Comparison of ENCODE assay signal across 8 cellular contexts in genomic region chr1:167869157-167869951, GRCh38. TPM values are rescaled to one million over a fixed set of nuclear protein-coding genes. Genes with fewer than 3 reads are reported as not detected.
DNase-seq lines count a peak whose midpoint lies in the region; ATAC-seq and TF ChIP-seq lines count a peak whose summit lies in the region.
"Not testable (repeated sequence)": the region's sequence is repeated elsewhere in the genome, so short reads cannot be mapped to it uniquely, and the experiment has no call there.
"Had no signal": no experiment of that assay in that cellular context is flagged by ENCODE, and none has a peak within 500 bp of the region (broad histone marks: within the 10 kb centered on the region; RNA-seq: fewer than 3 reads in every experiment).

No MANE protein-coding gene starts in this region.

- H3K4me1 Mint-ChIP-seq in WTC11 (peaks cover 15% of the 10 kb centered on the region), endodermal cell (peaks cover 49% of the 10 kb centered on the region)

- H3K9me3 ChIP-seq in HUES48 (ENCODE audit: control insufficient read depth, insufficient read depth, low read length); endodermal cell (ENCODE audit: control insufficient read depth, low read length); cardiac muscle cell (ENCODE audit: low read depth); trophoblast cell (ENCODE audit: insufficient read depth, low read depth, low read length): not testable (repeated sequence)

- H3K27me3 Mint-ChIP-seq in WTC11 (ENCODE audit: low read depth); endodermal cell (ENCODE audit: insufficient read depth): not testable (repeated sequence)

- not testable (repeated sequence) for H3K79me1 ChIP-seq in mesendoderm (ENCODE audit: low read length)
- peaks cover 16% of the 10 kb centered on the region for H3K79me1 ChIP-seq in trophoblast cell (ENCODE audit: low read length)

- H2AFZ ChIP-seq in trophoblast cell (ENCODE audit: insufficient read depth, low read length, poor library complexity) = not testable (repeated sequence)

- H3K79me2 ChIP-seq in mesendoderm (ENCODE audit: control insufficient read depth, insufficient read depth, low read length); trophoblast cell (ENCODE audit: control insufficient read depth, insufficient read depth, low read length, poor library complexity): not testable (repeated sequence)

- H3K4ac ChIP-seq in mesendoderm (ENCODE audit: low read depth, low read length) = peak overlapping the region; percentile 36
- not testable (repeated sequence) for H3K4ac ChIP-seq in trophoblast cell (ENCODE audit: low read depth, low read length)

- H3K9ac ChIP-seq in HUES48 (ENCODE audit: low read depth, low read length); endodermal cell (ENCODE audit: extremely low read depth, low read length, poor library complexity, severe bottlenecking); mesendoderm (ENCODE audit: low read length); trophoblast cell (ENCODE audit: low read length): not testable (repeated sequence)

- peak overlapping the region; percentile 71 for H2BK12ac ChIP-seq in trophoblast cell (ENCODE audit: low read length)

- not testable (repeated sequence) for H4K12ac ChIP-seq in trophoblast cell (ENCODE audit: low read depth, low read length)

- H3K27me3 ChIP-seq in HUES48 (ENCODE audit: control insufficient read depth, insufficient read depth, low read length); endodermal cell (ENCODE audit: control insufficient read depth, insufficient read depth, low read length, poor library complexity, severe bottlenecking); cardiac muscle cell; mesendoderm (ENCODE audit: insufficient read depth, low read length, poor library complexity); trophoblast cell (ENCODE audit: insufficient read depth, low read length): not testable (repeated sequence)

- not testable (repeated sequence) for H3K36me3 ChIP-seq in HUES48 (ENCODE audit: control insufficient read depth, insufficient read depth, low read length); endodermal cell (ENCODE audit: control insufficient read depth, insufficient read depth, low read length); cardiac muscle cell; mesendoderm (ENCODE audit: control insufficient read depth, insufficient read depth, low read length); trophoblast cell (ENCODE audit: control insufficient read depth in 1 of 2, insufficient read depth in 2 of 2, low read length in 2 of 2)

- peak overlapping the region; percentile 80 for H4K91ac ChIP-seq in trophoblast cell (ENCODE audit: low read depth, low read length)

- H3K56ac ChIP-seq in mesendoderm (ENCODE audit: low read length) = not testable (repeated sequence)

- not testable (repeated sequence) for TF ChIP-seq CTCF in WTC11 (IDR thresholded peaks at IDR 0.05); endodermal cell (conservative IDR thresholded peaks at IDR 0.05); cardiac muscle cell (IDR thresholded peaks at IDR 0.05; ENCODE audit: low read depth, low read length)

- not testable (repeated sequence) for H4K5ac ChIP-seq in mesendoderm (ENCODE audit: low read length)

- not testable (repeated sequence) for H2BK120ac ChIP-seq in mesendoderm (ENCODE audit: low read depth, low read length)
- peak overlapping the region; percentile 88 for H2BK120ac ChIP-seq in trophoblast cell (ENCODE audit: insufficient read depth, low read length, poor library complexity)

- not testable (repeated sequence) for H4K8ac ChIP-seq in mesendoderm (ENCODE audit: low read depth, low read length)
- H4K8ac ChIP-seq in trophoblast cell (ENCODE audit: low read depth, low read length) = peak overlapping the region; percentile 70

- H3K18ac ChIP-seq in mesendoderm (ENCODE audit: low read length) = peak overlapping the region; percentile 28
- H3K18ac ChIP-seq in trophoblast cell (ENCODE audit: low read length) = not testable (repeated sequence)

- H3K36me3 Mint-ChIP-seq in WTC11; endodermal cell (ENCODE audit: low read depth): not testable (repeated sequence)

- POLR2A ChIA-PET in WTC11 (lab: Charles Lee) = not testable (repeated sequence)

- H2AK5ac ChIP-seq in mesendoderm (ENCODE audit: low read length) = not testable (repeated sequence)
- peak overlapping the region; percentile 46 for H2AK5ac ChIP-seq in trophoblast cell (ENCODE audit: low read length)

- H3K4me3 Mint-ChIP-seq in WTC11, endodermal cell: not testable (repeated sequence)

- H3K4me1 ChIP-seq in HUES48 (ENCODE audit: control insufficient read depth, insufficient read depth, low read length) (peaks cover 19% of the 10 kb centered on the region), cardiac muscle cell (ENCODE audit: low read depth) (peaks cover 29% of the 10 kb centered on the region)
- H3K4me1 ChIP-seq in endodermal cell (ENCODE audit: control insufficient read depth, insufficient read depth, low read length); mesendoderm (ENCODE audit: control insufficient read depth, low read depth, low read length); trophoblast cell (ENCODE audit: control insufficient read depth in 1 of 2, insufficient read depth in 2 of 2, low read length in 2 of 2): not testable (repeated sequence)

- WGBS in endodermal cell (ENCODE audit: insufficient coverage in 1 of 2, insufficient read length in 1 of 2), 2 experiments = 64 to 81% methylated on average over 10 to 15 of the region's 15 CpGs
- whole genome bisulfite sequencing in mesendoderm (ENCODE audit: extremely low coverage, insufficient coverage, low lambda C conversion rate) = no CpG with 5 or more reads among the region's 15 CpGs
- WGBS in trophoblast cell (ENCODE audit: extremely low coverage, insufficient coverage, insufficient read length) = no CpG with 5 or more reads among the region's 15 CpGs

- H2BK15ac ChIP-seq in mesendoderm (replicated peaks; ENCODE audit: low read depth) = not testable (repeated sequence)

- H3K9me3 Mint-ChIP-seq in WTC11, endodermal cell: not testable (repeated sequence)

- H2BK5ac ChIP-seq in mesendoderm (ENCODE audit: low read length) = not testable (repeated sequence)
- H2BK5ac ChIP-seq in trophoblast cell (ENCODE audit: low read depth, low read length, poor library complexity) = peak overlapping the region; percentile 93

- not testable (repeated sequence) for H3K4me2 ChIP-seq in mesendoderm (ENCODE audit: low read length)
- H3K4me2 ChIP-seq in trophoblast cell (ENCODE audit: low read length) = peak overlapping the region; percentile 11

- H3K27ac Mint-ChIP-seq in WTC11 = peak overlapping the region; percentile 33
- peak overlapping the region; percentile 92 for H3K27ac Mint-ChIP-seq in endodermal cell

- peak overlapping the region; percentile 64 for H3K27ac ChIP-seq in HUES48 (ENCODE audit: low read depth, low read length)
- not testable (repeated sequence) for H3K27ac ChIP-seq in endodermal cell (ENCODE audit: low read depth, low read length); mesendoderm (ENCODE audit: low read depth, low read length)
- H3K27ac ChIP-seq in cardiac muscle cell = peak overlapping the region; percentile 93
- peak overlapping the region; percentile 89 for H3K27ac ChIP-seq in trophoblast cell (ENCODE audit: low read depth, low read length)

- DNase-seq in ELF-1 (ENCODE audit: low read depth, low spot score) = peak; percentile 70
- DNase-seq in WTC11 (ENCODE audit: low spot score) = not testable (repeated sequence)
- peak; percentile 55 for DNase-seq in endodermal cell
- DNase-seq in cardiac muscle cell (ENCODE audit: low read depth in 1 of 2, low spot score in 1 of 2) = peak in 1 of 2 donors; percentile 16
- DNase-seq in mesendoderm = peak; percentile 73
- peak; percentile 37 to 70 for DNase-seq in trophoblast cell

- not testable (repeated sequence) for H3K23ac ChIP-seq in mesendoderm (ENCODE audit: low read length); trophoblast cell (ENCODE audit: low read length)

- H3K14ac ChIP-seq in trophoblast cell (ENCODE audit: low read length) = not testable (repeated sequence)

- H3K4me3 ChIP-seq in HUES48 (ENCODE audit: low read depth, low read length); cardiac muscle cell; mesendoderm (ENCODE audit: low read length); trophoblast cell (ENCODE audit: low read depth, low read length): not testable (repeated sequence)
- peak overlapping the region; percentile 35 for H3K4me3 ChIP-seq in endodermal cell (ENCODE audit: low read length)

- not testable (repeated sequence) for ATAC-seq in WTC11

- CTCF ChIA-PET in WTC11 (lab: Charles Lee) = not testable (repeated sequence)

RNA-seq across cellular contexts. Expression of gene ADCY10, which starts 44.6 kb away (rescaled TPM):
- 0.07 to 0.34 TPM in 2 of 3 replicates, not detected in the other for total RNA-seq in WTC11 (2021)
- total RNA-seq in endodermal cell = under 1 TPM in 1 of 2 donors, not detected in 1; 0.13 TPM
- 0.04 TPM for polyA plus RNA-seq in endodermal cell (2013, experiment 1 of 2)
- not detected for polyA plus RNA-seq in endodermal cell (2013, experiment 2 of 2)
- total RNA-seq in cardiac muscle cell = 0.28 and 0.69 TPM in 2 replicates
- 0.44 and 0.82 TPM in 2 replicates for polyA plus RNA-seq in cardiac muscle cell
- 0.18 TPM for polyA plus RNA-seq in mesendoderm (2013, experiment 1 of 2)
- 0.14 TPM for polyA plus RNA-seq in mesendoderm (2013, experiment 2 of 2)
- polyA plus RNA-seq in trophoblast cell (2013) = 1.3 TPM in 2 replicates
- polyA plus RNA-seq: CD8-positive, alpha-beta memory T cell had no signal
